Comparison of ENCODE assay signal across 21 cellular contexts in genomic region chr9:14935099-14935710, GRCh38. TPM values are rescaled to one million over a fixed set of nuclear protein-coding genes. Genes with fewer than 3 reads are reported as not detected.
DNase-seq lines count a peak whose midpoint lies in the region; ATAC-seq and TF ChIP-seq lines count a peak whose summit lies in the region.
"Had no signal": no experiment of that assay in that cellular context is flagged by ENCODE, and none has a peak within 500 bp of the region (broad histone marks: within the 10 kb centered on the region; RNA-seq: fewer than 3 reads in every experiment).

No MANE protein-coding gene starts in this region.

- ATAC-seq in left ventricle myocardium superior: peak; percentile 59
- no peak for ATAC-seq in HG03432 (IDR thresholded peaks at IDR 0.05; ENCODE audit: unreplicated experiment)
- ATAC-seq: activated naive CD4-positive, alpha-beta T cell treated with anti-CD3 and anti-CD28 coated beads, Interleukin-2, amount 50 U/mL, for 72 hours; HCT116; left lung; mucosa of descending colon had no signal

- H3K4me1 ChIP-seq in HEK293 (ENCODE audit: control insufficient read depth, insufficient read depth, low read length) (peaks cover 6% of the 10 kb centered on the region), SJSA1 (replicated peaks) (peaks cover 33% of the 10 kb centered on the region)
- H3K4me1 ChIP-seq: left lung, stomach had no signal

- no peak for DNase-seq in SJSA1 (ENCODE audit: low read depth in 1 of 2, low spot score in 2 of 2)
- no peak for DNase-seq in left ventricle myocardium superior
- peak; percentile 33 for DNase-seq in retina
- DNase-seq in germinal center (ENCODE audit: low spot score): no peak
- no peak for DNase-seq in SW 1271 (lab: John Stamatoyannopoulos, UW)
- no peak for DNase-seq in stimulated activated CD4-positive, alpha-beta T cell treated with anti-CD3 and anti-CD28 coated beads, Interleukin-12 subunit alpha, Interleukin-12 subunit beta, amount 100 ng/mL, for 4 hours
- DNase-seq: activated B cell treated with CpG ODN at 0.5 μM for 24 hours; aorta; CD4-positive, CD25-positive, alpha-beta regulatory T cell; left lung; mucosa of descending colon; NCI-H146; NCI-H2171 treated with DMSO at 0.1 percent for 48 hours; NCI-H774; RPMI8226; stimulated activated CD8-positive, alpha-beta memory T cell treated with anti-CD3 and anti-CD28 coated beads, Interleukin-4, amount 100 ng/mL, for 48 hours; stomach had no signal

- no peak for TF ChIP-seq CTCF in HEK293 (tag by site-specific recombination; IDR thresholded peaks at IDR 0.05)

- POLR2A ChIA-PET in HEK293 (lab: Yijun Ruan, JAX): no interaction called here

- no peaks in the 10 kb centered on the region for H3K9me3 ChIP-seq in HEK293 (ENCODE audit: control insufficient read depth, insufficient read depth, low read depth, low read length)
- no peaks in the 10 kb centered on the region for H3K9me3 ChIP-seq in SJSA1 (replicated peaks)
- H3K9me3 ChIP-seq: left lung, mucosa of descending colon, stomach had no signal

- intact Hi-C loops in left ventricle myocardium superior (cut with micrococcal nuclease): no loop called here

- CTCF ChIA-PET in HEK293 (lab: Yijun Ruan, JAX): interaction anchor here (0.6 to 0.8 kb wide), 4 partner anchors 24 to 582 kb away, joined by 3 to 4 read pairs (median 3); no protein-coding TSS in a partner anchor

- H3K27ac ChIP-seq in HEK293 (ENCODE audit: extremely low read depth, low read depth, low read length) (peak overlapping the region; percentile 24; the same call in 1 of the 2 replicates), SJSA1 (0 out of 2 replicates have a peak overlapping the region, but pooled peaks have one; percentile 17)
- H3K27ac ChIP-seq: left lung, stomach had no signal

- H3K36me3 ChIP-seq in HEK293 (ENCODE audit: control insufficient read depth in 2 of 2, insufficient read depth in 1 of 2, low read length in 2 of 2) (no peaks in the 10 kb centered on the region), SJSA1 (no peaks in the 10 kb centered on the region)
- H3K36me3 ChIP-seq: left lung, stomach had no signal

- H3K4me3 ChIP-seq in HEK293 (ENCODE audit: low read depth, low read length): no peak overlapping the region
- no peak overlapping the region for H3K4me3 ChIP-seq in SJSA1
- H3K4me3 ChIP-seq: left lung, mucosa of descending colon, stomach had no signal

- no peaks in the 10 kb centered on the region for H3K27me3 ChIP-seq in SJSA1 (replicated peaks)
- H3K27me3 ChIP-seq: left lung, stomach had no signal

TF ChIP-seq in HEK293, 187 proteins besides CTCF, POLR2A, EP300 and RAD21:
- TF ChIP-seq WT1 (tag by site-specific recombination; IDR thresholded peaks at IDR 0.05) (peak; percentile 57), FEZF1 (tag by site-specific recombination; IDR thresholded peaks at IDR 0.05) (peak; percentile 78), ZNF138 (tag by site-specific recombination; IDR thresholded peaks at IDR 0.05; ENCODE audit: borderline replicate concordance) (no peak)

RNA-seq across cellular contexts. Expression of gene FREM1, which starts 25.0 kb away (rescaled TPM):
- total RNA-seq in SJSA1 (2014; rRNA removed; shearing (Covaris generic)): 1.8 and 3.4 TPM in 2 replicates
- 2.7 TPM for total RNA-seq in left ventricle myocardium superior
- total RNA-seq: activated B cell treated with CpG ODN at 0.5 μM for 24 hours had no signal
